9 cellular contexts compared by ENCODE assay signal in the genomic region with DNA sequence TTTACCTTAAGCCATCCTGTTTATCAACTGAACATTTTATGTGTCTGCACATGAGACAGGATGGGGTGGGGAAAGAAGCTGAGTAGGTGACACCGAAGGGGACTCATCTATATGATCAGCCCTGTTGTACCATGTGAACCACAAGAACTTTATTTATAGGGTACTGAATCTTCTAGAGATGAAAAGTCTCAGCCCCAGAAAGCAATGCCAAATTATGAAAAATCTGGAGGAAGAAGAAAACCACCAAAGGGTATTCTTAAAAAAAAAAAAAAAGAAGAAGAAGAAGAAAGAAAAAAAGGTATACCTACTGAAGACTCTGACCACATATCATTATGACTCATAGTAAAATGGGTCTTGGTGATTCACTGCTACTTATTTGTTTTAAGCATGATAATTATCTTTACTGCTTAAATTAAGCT. TPM values are rescaled to one million over a fixed set of nuclear protein-coding genes. Genes with fewer than 3 reads are reported as not detected.
DNase-seq lines count a peak whose midpoint lies in the region; ATAC-seq and TF ChIP-seq lines count a peak whose summit lies in the region.
"Had no signal": no experiment of that assay in that cellular context is flagged by ENCODE, and none has a peak within 500 bp of the region (broad histone marks: within the 10 kb centered on the region; RNA-seq: fewer than 3 reads in every experiment).

No MANE protein-coding gene starts in this region.

- H3K4me3 Mint-ChIP-seq in MCF 10A (ENCODE audit: unreplicated experiment), result no peak overlapping the region
- peak overlapping the region; percentile 56 for H3K4me3 Mint-ChIP-seq in activated T-helper 17 cell treated with anti-CD3 and anti-CD28 coated beads, Interleukin-2, amount 50 U/mL, for 72 hours

- no peak for TF ChIP-seq POLR2A in breast epithelium (IDR thresholded peaks at IDR 0.05)

- H3K4me1 ChIP-seq in breast epithelium, result no peaks in the 10 kb centered on the region
- H3K4me1 ChIP-seq in thymus (ENCODE audit: control insufficient read depth, insufficient read depth, low read length), result peaks cover 26% of the 10 kb centered on the region

- peaks cover 15% of the 10 kb centered on the region for H3K27me3 Mint-ChIP-seq in MCF 10A (ENCODE audit: insufficient read depth, unreplicated experiment)
- no peaks in the 10 kb centered on the region for H3K27me3 Mint-ChIP-seq in activated T-helper 17 cell treated with anti-CD3 and anti-CD28 coated beads, Interleukin-2, amount 50 U/mL, for 72 hours

- peak; percentile 54 for ATAC-seq in HG03378 (IDR thresholded peaks at IDR 0.05; ENCODE audit: unreplicated experiment)
- ATAC-seq in activated T-helper 17 cell treated with anti-CD3 and anti-CD28 coated beads, Interleukin-2, amount 50 U/mL, for 72 hours (replicated peaks), result peak; percentile 85

- DNase-seq in MCF 10A (ENCODE audit: unreplicated experiment), result peak; percentile 21
- no peak for DNase-seq in breast epithelium (ENCODE audit: low spot score in 2 of 2)
- DNase-seq in NCI-H748 (lab: John Stamatoyannopoulos, UW; ENCODE audit: unreplicated experiment), result no peak
- no peak for DNase-seq in middle frontal gyrus (ENCODE audit: extremely low spot score, low spot score)
- no peak for DNase-seq in inferior parietal cortex (ENCODE audit: extremely low spot score)
- DNase-seq: NCI-H1930 had no signal

- H3K27me3 ChIP-seq in breast epithelium, result no peaks in the 10 kb centered on the region
- no peaks in the 10 kb centered on the region for H3K27me3 ChIP-seq in thymus (ENCODE audit: control insufficient read depth, insufficient read depth)

- H3K9me3 ChIP-seq in breast epithelium (no peaks in the 10 kb centered on the region), thymus (ENCODE audit: control insufficient read depth) (no peaks in the 10 kb centered on the region)

- POLR2A ChIA-PET in MCF 10A (lab: Yijun Ruan, JAX), result no interaction called here

- intact Hi-C loops in MCF 10A (cut with micrococcal nuclease), result no loop called here
- intact Hi-C loops in breast epithelium (cut with DNase I; ENCODE audit: low total_unique reads), result no loop called here

- H3K27ac ChIP-seq in breast epithelium (no peak overlapping the region), thymus (ENCODE audit: low read depth) (peak overlapping the region; percentile 85)

- TF ChIP-seq CTCF in MCF 10A (IDR thresholded peaks at IDR 0.05; ENCODE audit: unreplicated experiment), result no peak
- TF ChIP-seq CTCF in breast epithelium (IDR thresholded peaks at IDR 0.05), result no peak

- no peaks in the 10 kb centered on the region for H3K4me1 Mint-ChIP-seq in MCF 10A (ENCODE audit: insufficient read depth, unreplicated experiment)
- peaks cover 26% of the 10 kb centered on the region for H3K4me1 Mint-ChIP-seq in activated T-helper 17 cell treated with anti-CD3 and anti-CD28 coated beads, Interleukin-2, amount 50 U/mL, for 72 hours

- no peaks in the 10 kb centered on the region for H3K36me3 ChIP-seq in breast epithelium
- no peaks in the 10 kb centered on the region for H3K36me3 ChIP-seq in thymus (ENCODE audit: control insufficient read depth, insufficient read depth)

- 5% methylated on average over 1 of the region's 1 CpG for WGBS in thymus

- H3K9me3 Mint-ChIP-seq in MCF 10A (ENCODE audit: unreplicated experiment), result no peaks in the 10 kb centered on the region
- H3K9me3 Mint-ChIP-seq in activated T-helper 17 cell treated with anti-CD3 and anti-CD28 coated beads, Interleukin-2, amount 50 U/mL, for 72 hours, result no peaks in the 10 kb centered on the region

- no peaks in the 10 kb centered on the region for H3K36me3 Mint-ChIP-seq in MCF 10A (ENCODE audit: insufficient read depth, unreplicated experiment)
- H3K36me3 Mint-ChIP-seq in activated T-helper 17 cell treated with anti-CD3 and anti-CD28 coated beads, Interleukin-2, amount 50 U/mL, for 72 hours (ENCODE audit: low read depth), result peaks cover 6% of the 10 kb centered on the region

- H3K27ac Mint-ChIP-seq in MCF 10A (ENCODE audit: low read depth, unreplicated experiment), result no peak overlapping the region
- H3K27ac Mint-ChIP-seq in activated T-helper 17 cell treated with anti-CD3 and anti-CD28 coated beads, Interleukin-2, amount 50 U/mL, for 72 hours, result peak overlapping the region; percentile 97

- CTCF ChIA-PET in MCF 10A (lab: Yijun Ruan, JAX), result no interaction called here

- no TSS peak for BruUV-seq in MCF 10A (replicated peaks; lab: Mats Ljungman, UMichigan)

- H3K4me3 ChIP-seq in breast epithelium (no peak overlapping the region), thymus (ENCODE audit: low read length) (no peak overlapping the region)

RNA-seq across cellular contexts. Expression of a gene that starts 39.8 kb away (rescaled TPM):
- total RNA-seq in MCF 10A (2022) (97.0 and 102 TPM in 2 replicates), breast epithelium (10 to 100 TPM; 42.0 to 55.5 (median 52.0) TPM)
- 100 to 1,000 TPM; 149 to 167 TPM for total RNA-seq in activated T-helper 17 cell treated with anti-CD3 and anti-CD28 coated beads, Interleukin-2, amount 50 U/mL, for 72 hours
- 49.4 TPM for polyA plus RNA-seq in thymus
